Comparison of ENCODE assay signal across 19 cellular contexts in genomic region chr20:40255368-40255767, GRCh38.
DNase-seq lines count a peak whose midpoint lies in the region; ATAC-seq, FAIRE-seq and TF ChIP-seq lines count a peak whose summit lies in the region.
"Had no signal": no experiment of that assay in that cellular context is flagged by ENCODE, and none has a peak within 500 bp of the region (broad histone marks: within the 10 kb centered on the region; RNA-seq: fewer than 3 reads in every experiment).

No MANE protein-coding gene starts in this region.

- TF ChIP-seq CTCF in Calu3 (IDR thresholded peaks at IDR 0.05; ENCODE audit: unreplicated experiment), result peak; percentile 16
- 0 out of 2 replicates have a peak, but pooled peaks have one; percentile 14 for TF ChIP-seq CTCF in RWPE1 (conservative IDR thresholded peaks at IDR 0.05; ENCODE audit: low read depth)
- TF ChIP-seq CTCF in endothelial cell (IDR thresholded peaks at IDR 0.05; ENCODE audit: unreplicated experiment), result peak; percentile 56
- TF ChIP-seq CTCF in progenitor cell of endocrine pancreas (IDR thresholded peaks at IDR 0.05; ENCODE audit: unreplicated experiment), result peak; percentile 30

- no peak for FAIRE-seq in small intestine (lab: Jason Lieb, UNC)
- FAIRE-seq: endothelial cell of umbilical vein had no signal

- H3K27me3 Mint-ChIP-seq in Calu3 (ENCODE audit: unreplicated experiment) (peaks cover 12% of the 10 kb centered on the region), endothelial cell (ENCODE audit: unreplicated experiment) (no peaks in the 10 kb centered on the region), progenitor cell of endocrine pancreas (no peaks in the 10 kb centered on the region)

- H3K4me1 Mint-ChIP-seq in Calu3 (ENCODE audit: low read depth, unreplicated experiment), result no peaks in the 10 kb centered on the region
- peaks cover 5% of the 10 kb centered on the region for H3K4me1 Mint-ChIP-seq in endothelial cell (ENCODE audit: unreplicated experiment)
- H3K4me1 Mint-ChIP-seq in progenitor cell of endocrine pancreas (ENCODE audit: low read depth), result no peaks in the 10 kb centered on the region
- H3K4me1 Mint-ChIP-seq: activated naive CD8-positive, alpha-beta T cell treated with anti-CD3 and anti-CD28 coated beads, Interleukin-2, amount 50 U/mL, for 24 hours had no signal

- peaks cover 2% of the 10 kb centered on the region for H3K9me3 Mint-ChIP-seq in Calu3 (ENCODE audit: low read depth, unreplicated experiment)
- no peaks in the 10 kb centered on the region for H3K9me3 Mint-ChIP-seq in endothelial cell (ENCODE audit: unreplicated experiment)
- peaks cover 3% of the 10 kb centered on the region for H3K9me3 Mint-ChIP-seq in progenitor cell of endocrine pancreas (ENCODE audit: low read depth)
- H3K9me3 Mint-ChIP-seq: activated CD8-positive, alpha-beta T cell treated with anti-CD3 and anti-CD28 coated beads for 36 hours had no signal

- H3K27ac Mint-ChIP-seq in Calu3 (ENCODE audit: unreplicated experiment), result no peak overlapping the region
- H3K27ac Mint-ChIP-seq in endothelial cell (ENCODE audit: unreplicated experiment), result no peak overlapping the region
- H3K27ac Mint-ChIP-seq in progenitor cell of endocrine pancreas, result no peak overlapping the region
- H3K27ac Mint-ChIP-seq: activated CD8-positive, alpha-beta T cell treated with anti-CD3 and anti-CD28 coated beads for 36 hours; activated naive CD8-positive, alpha-beta T cell treated with anti-CD3 and anti-CD28 coated beads, Interleukin-2, amount 50 U/mL, for 24 hours had no signal

- no peak for ATAC-seq in SK-N-SH treated with all-trans-retinoic acid at 6 μM for 48 hours
- ATAC-seq: activated CD8-positive, alpha-beta T cell treated with anti-CD3 and anti-CD28 coated beads for 36 hours; activated naive CD8-positive, alpha-beta T cell treated with anti-CD3 and anti-CD28 coated beads, Interleukin-2, amount 50 U/mL, for 24 hours; psoas muscle had no signal

- no peaks in the 10 kb centered on the region for H3K36me3 ChIP-seq in small intestine (ENCODE audit: control insufficient read depth in 2 of 2, insufficient read depth in 2 of 2, low read length in 2 of 2)

- no TSS peak for BruUV-seq in Calu3 (replicated peaks; lab: Mats Ljungman, UMichigan)

- H3K36me3 Mint-ChIP-seq in Calu3 (ENCODE audit: insufficient read depth, unreplicated experiment) (no peaks in the 10 kb centered on the region), endothelial cell (ENCODE audit: low read depth, unreplicated experiment) (no peaks in the 10 kb centered on the region), progenitor cell of endocrine pancreas (ENCODE audit: insufficient read depth) (no peaks in the 10 kb centered on the region)

- no peak for DNase-seq in Calu3
- no peak for DNase-seq in RWPE1 (ENCODE audit: low spot score)
- DNase-seq in endothelial cell (ENCODE audit: low spot score), result no peak
- no peak for DNase-seq in progenitor cell of endocrine pancreas (ENCODE audit: low spot score, unreplicated experiment)
- DNase-seq in DMS153 treated with DMSO at 0.1 percent for 48 hours (lab: John Stamatoyannopoulos, UW; ENCODE audit: unreplicated experiment), result no peak
- no peak for DNase-seq in small intestine
- DNase-seq: activated CD8-positive, alpha-beta T cell treated with anti-CD3 and anti-CD28 coated beads for 36 hours; activated naive CD8-positive, alpha-beta T cell treated with anti-CD3 and anti-CD28 coated beads, Interleukin-2, amount 50 U/mL, for 24 hours; C1 segment of cervical spinal cord; DND-41; left cardiac atrium; NCI-H2029; NCI-H510A; psoas muscle; SK-N-SH; stimulated activated CD4-positive, alpha-beta T cell treated with anti-CD3 and anti-CD28 coated beads, Interleukin-15, amount 100 ng/mL, for 24 hours had no signal

- no peaks in the 10 kb centered on the region for H3K4me1 ChIP-seq in small intestine (ENCODE audit: control insufficient read depth in 2 of 2, insufficient read depth in 1 of 2, low read depth in 1 of 2, low read length in 1 of 2)
- H3K4me1 ChIP-seq: psoas muscle had no signal

- WGBS in small intestine, 3 donors, result 31 to 66% (median 45%) methylated on average over 1 of the region's 1 CpG

- H3K27me3 ChIP-seq in small intestine (ENCODE audit: control insufficient read depth in 2 of 2, insufficient read depth in 2 of 2, low read length in 2 of 2), result peaks cover 0 to 2% of the 10 kb centered on the region in 2 donors
- H3K27me3 ChIP-seq: hepatocyte had no signal

- POLR2A ChIA-PET in RWPE1 (lab: Yijun Ruan, JAX; ENCODE audit: low non-redundant PET), result no interaction called here

- no peak overlapping the region for H3K4me3 ChIP-seq in small intestine (ENCODE audit: low read depth in 1 of 2, low read length in 2 of 2)
- H3K4me3 ChIP-seq: hepatocyte, psoas muscle had no signal

- intact Hi-C loops in Calu3 (cut with micrococcal nuclease; ENCODE audit: unreplicated experiment), result no loop called here

- no peak overlapping the region for H3K4me3 Mint-ChIP-seq in Calu3 (ENCODE audit: low read depth, unreplicated experiment)
- H3K4me3 Mint-ChIP-seq in endothelial cell (ENCODE audit: unreplicated experiment), result no peak overlapping the region
- H3K4me3 Mint-ChIP-seq in progenitor cell of endocrine pancreas (ENCODE audit: low read depth), result no peak overlapping the region
- H3K4me3 Mint-ChIP-seq: activated CD8-positive, alpha-beta T cell treated with anti-CD3 and anti-CD28 coated beads for 36 hours; activated naive CD8-positive, alpha-beta T cell treated with anti-CD3 and anti-CD28 coated beads, Interleukin-2, amount 50 U/mL, for 24 hours had no signal

- H3K9me3 ChIP-seq in small intestine (ENCODE audit: control insufficient read depth, low read depth), result no peaks in the 10 kb centered on the region
- H3K9me3 ChIP-seq: psoas muscle, SK-N-SH had no signal

- CTCF ChIA-PET in Calu3 (lab: Charles Lee), result no interaction called here
- CTCF ChIA-PET in RWPE1 (lab: Yijun Ruan, JAX), result interaction anchor here (0.6 kb wide), 1 partner anchor 840 kb away, joined by 3 read pairs; no protein-coding TSS in a partner anchor

- H3K27ac ChIP-seq in RWPE1, result no peak overlapping the region
- no peak overlapping the region for H3K27ac ChIP-seq in small intestine (ENCODE audit: low read depth in 1 of 2, low read length in 1 of 2)
- H3K27ac ChIP-seq: hepatocyte, psoas muscle had no signal

TF ChIP-seq in SK-N-SH treated with all-trans-retinoic acid at 6 μM for 48 hours, 23 proteins besides CTCF, POLR2A, EP300 and RAD21 (continues in another document):
- TF ChIP-seq ARNTL (CRISPR knock-in tag; IDR thresholded peaks at IDR 0.05; ENCODE audit: borderline replicate concordance, low read depth) (no peak), RARB (CRISPR knock-in tag; IDR thresholded peaks at IDR 0.05) (no peak), PATZ1 (CRISPR knock-in tag; IDR thresholded peaks at IDR 0.05; ENCODE audit: borderline replicate concordance) (no peak), ESRRG (CRISPR knock-in tag; IDR thresholded peaks at IDR 0.05) (no peak), TCF4 (CRISPR knock-in tag; IDR thresholded peaks at IDR 0.05; ENCODE audit: borderline replicate concordance) (no peak), GLIS3 (CRISPR knock-in tag; IDR thresholded peaks at IDR 0.05) (no peak), TSHZ2 (CRISPR knock-in tag; IDR thresholded peaks at IDR 0.05) (no peak), ZNF70 (CRISPR knock-in tag; IDR thresholded peaks at IDR 0.05) (no peak), CSDC2 (CRISPR knock-in tag; IDR thresholded peaks at IDR 0.05) (no peak)
